In the genomic region with DNA sequence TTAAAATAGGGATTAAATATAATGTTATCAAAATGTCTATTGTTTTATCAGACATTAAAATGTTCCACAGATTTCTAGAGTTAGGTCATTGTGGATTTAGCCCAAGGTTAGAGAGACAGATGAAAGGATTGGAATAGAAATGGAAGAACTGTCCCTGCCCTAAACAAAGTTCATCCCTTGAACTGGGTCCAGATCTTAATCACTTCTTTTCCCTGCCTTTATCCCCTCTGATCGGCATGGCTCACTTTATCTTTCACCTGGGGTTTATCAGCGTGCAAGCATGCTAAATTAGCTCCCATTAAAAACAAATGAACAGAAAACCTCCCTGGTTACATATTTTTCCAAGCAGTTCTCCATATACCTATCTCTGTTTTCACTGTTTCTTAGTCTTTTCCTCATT, we compare ENCODE assay signal across 40 cellular contexts. TPM values are rescaled to one million over a fixed set of nuclear protein-coding genes. Genes with fewer than 3 reads are reported as not detected.
"Had no signal": no experiment of that assay in that cellular context is flagged by ENCODE, and none has a peak within 500 bp of the region (broad histone marks: within the 10 kb centered on the region; RNA-seq: fewer than 3 reads in every experiment).

No MANE protein-coding gene starts in this region.

- H3K36me3 Mint-ChIP-seq: activated naive CD4-positive, alpha-beta T cell treated with anti-CD3 and anti-CD28 coated beads, Interleukin-2, amount 10 ng/mL, durations not matched to agents 7 days and 5 days; activated naive CD8-positive, alpha-beta T cell treated with anti-CD3 and anti-CD28 coated beads, Interleukin-2, amount 10 ng/mL, durations not matched to agents 7 days and 5 days had no signal

- FAIRE-seq: astrocyte, bronchial epithelial cell had no signal

- H3K36me3 ChIP-seq: adrenal gland, ascending aorta, brain microvascular endothelial cell, breast epithelium, cardiac muscle cell had no signal

- H3K27ac ChIP-seq: adrenal gland, ascending aorta, body of pancreas, brain microvascular endothelial cell, breast epithelium, cardiac muscle cell had no signal

- H3K4me3 Mint-ChIP-seq: activated naive CD4-positive, alpha-beta T cell treated with anti-CD3 and anti-CD28 coated beads for 36 hours; activated naive CD4-positive, alpha-beta T cell treated with anti-CD3 and anti-CD28 coated beads, Interleukin-2, amount 10 ng/mL, durations not matched to agents 7 days and 5 days; activated naive CD4-positive, alpha-beta T cell treated with anti-CD3 and anti-CD28 coated beads, Interleukin-2, amount 50 U/mL, for 24 hours; activated naive CD8-positive, alpha-beta T cell; activated naive CD8-positive, alpha-beta T cell treated with anti-CD3 and anti-CD28 coated beads for 36 hours; activated naive CD8-positive, alpha-beta T cell treated with anti-CD3 and anti-CD28 coated beads, Interleukin-2, amount 10 ng/mL, durations not matched to agents 7 days and 5 days; activated naive CD8-positive, alpha-beta T cell treated with anti-CD3 and anti-CD28 coated beads, Interleukin-2, amount 50 U/mL, for 24 hours; activated T-cell treated with anti-CD3 and anti-CD28 coated beads, Interleukin-2, amount 50 U/mL, for 24 hours; activated T-cell treated with anti-CD3 and anti-CD28 coated beads, Interleukin-2, amount 50 U/mL, for 4 hours; activated T-cell treated with anti-CD3 and anti-CD28 coated beads, Interleukin-2, amount 50 U/mL, for 72 hours; activated T-helper 1 cell treated with anti-CD3 and anti-CD28 coated beads, Interleukin-12 subunit alpha, Interleukin-12 subunit beta, Interleukin-2, Interleukin-4 antibody, amounts not matched to agents 30 ng/mL and 10 ng/mL and 1 ng/mL, durations not matched to agents 14 hours and 24 hours and 36 hours; activated T-helper 17 cell treated with anti-CD3 and anti-CD28 coated beads, Interleukin-2, amount 50 U/mL, for 72 hours; brain; central memory CD8-positive, alpha-beta T cell had no signal

- H3K4me1 Mint-ChIP-seq: activated naive CD4-positive, alpha-beta T cell treated with anti-CD3 and anti-CD28 coated beads, Interleukin-2, amount 10 ng/mL, durations not matched to agents 7 days and 5 days; activated naive CD4-positive, alpha-beta T cell treated with anti-CD3 and anti-CD28 coated beads, Interleukin-2, amount 50 U/mL, for 24 hours; activated naive CD8-positive, alpha-beta T cell treated with anti-CD3 and anti-CD28 coated beads for 36 hours; activated naive CD8-positive, alpha-beta T cell treated with anti-CD3 and anti-CD28 coated beads, Interleukin-2, amount 10 ng/mL, durations not matched to agents 7 days and 5 days; activated naive CD8-positive, alpha-beta T cell treated with anti-CD3 and anti-CD28 coated beads, Interleukin-2, amount 50 U/mL, for 24 hours; activated T-helper 17 cell treated with anti-CD3 and anti-CD28 coated beads, Interleukin-2, amount 50 U/mL, for 72 hours; brain; central memory CD8-positive, alpha-beta T cell had no signal

- ATAC-seq: activated naive CD4-positive, alpha-beta T cell treated with anti-CD3 and anti-CD28 coated beads, Interleukin-2, amount 50 U/mL, for 72 hours; activated naive CD8-positive, alpha-beta T cell treated with anti-CD3 and anti-CD28 coated beads, Interleukin-2, amount 50 U/mL, for 24 hours; activated T-cell treated with anti-CD3 and anti-CD28 coated beads, Interleukin-2, amount 50 U/mL, for 4 hours; activated T-cell treated with anti-CD3 and anti-CD28 coated beads, Interleukin-2, amount 50 U/mL, for 72 hours; activated T-helper 17 cell treated with anti-CD3 and anti-CD28 coated beads, Interleukin-2, amount 50 U/mL, for 72 hours; body of pancreas had no signal

- H3K4me3 ChIP-seq: adrenal gland, ascending aorta, body of pancreas, breast epithelium, cardiac muscle cell had no signal

- H3K27ac Mint-ChIP-seq: activated naive CD4-positive, alpha-beta T cell treated with anti-CD3 and anti-CD28 coated beads for 36 hours; activated naive CD4-positive, alpha-beta T cell treated with anti-CD3 and anti-CD28 coated beads, Interleukin-2, amount 10 ng/mL, durations not matched to agents 7 days and 5 days; activated naive CD4-positive, alpha-beta T cell treated with anti-CD3 and anti-CD28 coated beads, Interleukin-2, amount 50 U/mL, for 24 hours; activated naive CD4-positive, alpha-beta T cell treated with anti-CD3 and anti-CD28 coated beads, Interleukin-2, amount 50 U/mL, for 72 hours; activated naive CD8-positive, alpha-beta T cell; activated naive CD8-positive, alpha-beta T cell treated with anti-CD3 and anti-CD28 coated beads for 36 hours; activated naive CD8-positive, alpha-beta T cell treated with anti-CD3 and anti-CD28 coated beads, Interleukin-2, amount 10 ng/mL, durations not matched to agents 7 days and 5 days; activated naive CD8-positive, alpha-beta T cell treated with anti-CD3 and anti-CD28 coated beads, Interleukin-2, amount 50 U/mL, for 24 hours; activated T-cell treated with anti-CD3 and anti-CD28 coated beads, Interleukin-2, amount 50 U/mL, for 24 hours; activated T-cell treated with anti-CD3 and anti-CD28 coated beads, Interleukin-2, amount 50 U/mL, for 72 hours; activated T-helper 1 cell treated with anti-CD3 and anti-CD28 coated beads, Interleukin-12 subunit alpha, Interleukin-12 subunit beta, Interleukin-2, Interleukin-4 antibody, amounts not matched to agents 30 ng/mL and 10 ng/mL and 1 ng/mL, durations not matched to agents 14 hours and 24 hours and 36 hours; activated T-helper 17 cell treated with anti-CD3 and anti-CD28 coated beads, Interleukin-2, amount 50 U/mL, for 72 hours; activated T-helper 2 cell treated with anti-CD3 and anti-CD28 coated beads, Interferon-gamma antibody, Interleukin-2, Interleukin-4, amounts not matched to agents 10 μg/mL and 5 μg/mL and 100 μg/mL, durations not matched to agents 14 hours and 24 hours and 36 hours; brain had no signal

- H3K4me1 ChIP-seq: adrenal gland, body of pancreas, breast epithelium had no signal

- H3K27me3 ChIP-seq: adrenal gland, ascending aorta, body of pancreas, brain microvascular endothelial cell, breast epithelium, cardiac muscle cell had no signal

- DNase-seq: activated effector memory CD4-positive, alpha-beta T cell treated with anti-CD3 and anti-CD28 coated beads, Interleukin-2, amount 50 U/mL, for 16 hours; activated gamma-delta T cell; activated gamma-delta T cell treated with Interleukin-2 at 50 U/mL for 16 hours; activated naive CD4-positive, alpha-beta T cell; activated naive CD4-positive, alpha-beta T cell treated with anti-CD3 and anti-CD28 coated beads for 36 hours; activated naive CD4-positive, alpha-beta T cell treated with anti-CD3 and anti-CD28 coated beads, Interleukin-2, amount 10 ng/mL, durations not matched to agents 7 days and 5 days; activated naive CD4-positive, alpha-beta T cell treated with anti-CD3 and anti-CD28 coated beads, Interleukin-2, amount 50 U/mL, for 16 hours; activated naive CD4-positive, alpha-beta T cell treated with Interleukin-2 at 50 U/mL for 16 hours; activated naive CD8-positive, alpha-beta T cell treated with anti-CD3 and anti-CD28 coated beads for 36 hours; activated naive CD8-positive, alpha-beta T cell treated with anti-CD3 and anti-CD28 coated beads, Interleukin-2, amount 10 ng/mL, durations not matched to agents 7 days and 5 days; activated naive CD8-positive, alpha-beta T cell treated with anti-CD3 and anti-CD28 coated beads, Interleukin-2, amount 50 U/mL, for 24 hours; activated T-cell treated with anti-CD3 and anti-CD28 coated beads for 4 hours; activated T-cell treated with anti-CD3 and anti-CD28 coated beads, Interleukin-2, amount 50 U/mL, for 1 hour; activated T-cell treated with anti-CD3 and anti-CD28 coated beads, Interleukin-2, amount 50 U/mL, for 24 hours; activated T-cell treated with anti-CD3 and anti-CD28 coated beads, Interleukin-2, amount 50 U/mL, for 4 hours; activated T-cell treated with anti-CD3 and anti-CD28 coated beads, Interleukin-2, amount 50 U/mL, for 48 hours; activated T-cell treated with anti-CD3 and anti-CD28 coated beads, Interleukin-2, amount 50 U/mL, for 72 hours; adrenal gland; amniotic stem cell; amygdala; anterior cingulate cortex; aorta; body of pancreas; brain microvascular endothelial cell; caudate nucleus; central memory CD4-positive, alpha-beta T cell; cerebellar nuclear complex had no signal

- H3K9me3 ChIP-seq: adrenal gland, ascending aorta, body of pancreas had no signal

RNA-seq across cellular contexts. Expression of a gene that starts 55.8 kb away (rescaled TPM):
- total RNA-seq: activated naive CD4-positive, alpha-beta T cell treated with anti-CD3 and anti-CD28 coated beads, Interleukin-2, amount 50 U/mL, for 72 hours had no signal
